Comparison of ENCODE assay signal across 16 cellular contexts in genomic region chr1:54360165-54361005, GRCh38. TPM values are rescaled to one million over a fixed set of nuclear protein-coding genes. Genes with fewer than 3 reads are reported as not detected.
DNase-seq lines count a peak whose midpoint lies in the region; ATAC-seq and TF ChIP-seq lines count a peak whose summit lies in the region.
"Had no signal": no experiment of that assay in that cellular context is flagged by ENCODE, and none has a peak within 500 bp of the region (broad histone marks: within the 10 kb centered on the region; RNA-seq: fewer than 3 reads in every experiment).

No MANE protein-coding gene starts in this region.

- no peak overlapping the region for H3K4me3 ChIP-seq in heart right ventricle
- no peak overlapping the region for H3K4me3 ChIP-seq in OCI-LY7 (ENCODE audit: low read depth, low read length, poor library complexity, severe bottlenecking)
- no peak overlapping the region for H3K4me3 ChIP-seq in endodermal cell (ENCODE audit: low read length)
- H3K4me3 ChIP-seq: pancreas, SJCRH30 had no signal

- no peaks in the 10 kb centered on the region for H3K27me3 ChIP-seq in heart right ventricle
- H3K27me3 ChIP-seq in endodermal cell (ENCODE audit: control insufficient read depth, insufficient read depth, low read length, poor library complexity, severe bottlenecking), result no peaks in the 10 kb centered on the region
- H3K27me3 ChIP-seq: pancreas, SJCRH30 had no signal

- H3K36me3 ChIP-seq in heart right ventricle, result peaks cover 0 to 10% (median 0%) of the 10 kb centered on the region in 9 donors
- H3K36me3 ChIP-seq in OCI-LY7 (ENCODE audit: insufficient read depth, low read length), result peaks cover 19% of the 10 kb centered on the region; the same call in 1 of the 2 replicates
- peaks cover 86% of the 10 kb centered on the region for H3K36me3 ChIP-seq in endodermal cell (ENCODE audit: control insufficient read depth, insufficient read depth, low read length)
- H3K36me3 ChIP-seq: pancreas, SJCRH30 had no signal

- 0 out of 2 replicates have a peak, but pooled peaks cover 10% of the 10 kb centered on the region for H4K20me1 ChIP-seq in OCI-LY7 (ENCODE audit: insufficient read depth, low read length)

- CTCF ChIA-PET in OCI-LY7 (lab: Charles Lee; ENCODE audit: unreplicated experiment), result interaction anchor here (0.6 kb wide), 1 partner anchor 15 kb away, joined by 5 read pairs; no protein-coding TSS in a partner anchor

- no peak for DNase-seq in heart right ventricle
- no peak for DNase-seq in left cardiac atrium
- peak; percentile 29 for DNase-seq in OCI-LY7 (ENCODE audit: low spot score)
- no peak for DNase-seq in endodermal cell
- no peak for DNase-seq in stimulated activated CD4-positive, alpha-beta T cell treated with anti-CD3 and anti-CD28 coated beads, Interleukin-2, amount 100 ng/mL, for 24 hours
- no peak for DNase-seq in NCI-H1417 treated with DMSO at 0.1 percent for 48 hours (lab: John Stamatoyannopoulos, UW)
- DNase-seq in stimulated activated CD4-positive, alpha-beta T cell treated with anti-CD3 and anti-CD28 coated beads, Interleukin-1b, Interleukin-23, amount 100 ng/mL, for 48 hours, result no peak
- DNase-seq in NCI-H1930 (lab: John Stamatoyannopoulos, UW), result no peak
- DNase-seq: Calu3; effector memory CD4-positive, alpha-beta T cell; MV-4-11; pancreas; SJCRH30; small intestine had no signal

- WGBS in heart right ventricle, 2 donors, result 71 to 79% methylated on average over 6 of the region's 6 CpGs
- WGBS in endodermal cell (ENCODE audit: insufficient coverage in 1 of 2, insufficient read length in 1 of 2), 2 experiments, result 99 to 100% methylated on average over 3 to 6 of the region's 6 CpGs

- H3K79me2 ChIP-seq in OCI-LY7 (ENCODE audit: insufficient read depth, low read depth, low read length), result peaks cover 11% of the 10 kb centered on the region; the same call in 1 of the 2 replicates

- no peak overlapping the region for H2AFZ ChIP-seq in OCI-LY7 (ENCODE audit: low read length)

- no peak overlapping the region for H3K27ac Mint-ChIP-seq in endodermal cell
- H3K27ac Mint-ChIP-seq: stimulated activated naive CD8-positive, alpha-beta T cell treated with anti-CD3 and anti-CD28 coated beads, Interleukin-15, Interleukin-2, amounts not matched to agents 100 ng/mL and 50 ng/mL, for 24 hours had no signal

- intact Hi-C loops in heart right ventricle (cut with DNase I) (loop anchor here in 3 of 10 donors (5.0 to 10.0 kb wide), 4 partner anchors 37 to 236 kb away; no protein-coding TSS in a partner anchor), left cardiac atrium (cut with DNase I) (no loop called here), OCI-LY7 (cut with micrococcal nuclease; ENCODE audit: unreplicated experiment) (loop anchor here (1.0 kb wide), 1 partner anchor 128 kb away; no protein-coding TSS in a partner anchor)

- no peak for ATAC-seq in heart right ventricle
- ATAC-seq in left cardiac atrium, result no peak
- ATAC-seq: pancreas had no signal

- TF ChIP-seq CTCF in heart right ventricle (IDR thresholded peaks at IDR 0.05), result peak in 1 of 9 donors; percentile 14
- peak; percentile 57 for TF ChIP-seq CTCF in OCI-LY7 (conservative IDR thresholded peaks at IDR 0.05; ENCODE audit: low read length)
- peak; percentile 34 for TF ChIP-seq CTCF in endodermal cell (conservative IDR thresholded peaks at IDR 0.05)

- no peak overlapping the region for H3K4me2 ChIP-seq in OCI-LY7 (ENCODE audit: low read length)

- H3K4me1 Mint-ChIP-seq in endodermal cell, result peaks cover 81% of the 10 kb centered on the region

- no peak overlapping the region for H3K4me3 Mint-ChIP-seq in endodermal cell
- H3K4me3 Mint-ChIP-seq: stimulated activated naive CD8-positive, alpha-beta T cell treated with anti-CD3 and anti-CD28 coated beads, Interleukin-15, Interleukin-2, amounts not matched to agents 100 ng/mL and 50 ng/mL, for 24 hours had no signal

- H3K4me1 ChIP-seq in heart right ventricle, result peaks cover 10 to 91% (median 61%) of the 10 kb centered on the region in 9 donors
- peaks cover 72% of the 10 kb centered on the region for H3K4me1 ChIP-seq in OCI-LY7 (ENCODE audit: insufficient read depth, low read length, poor library complexity, severe bottlenecking)
- peaks cover 43% of the 10 kb centered on the region for H3K4me1 ChIP-seq in endodermal cell (ENCODE audit: control insufficient read depth, insufficient read depth, low read length)

- no TSS peak for BruUV-seq in OCI-LY7 (replicated peaks; lab: Mats Ljungman, UMichigan)

- H3K9me3 Mint-ChIP-seq in endodermal cell, result no peaks in the 10 kb centered on the region
- H3K9me3 Mint-ChIP-seq: brain; stimulated activated naive CD8-positive, alpha-beta T cell treated with anti-CD3 and anti-CD28 coated beads, Interleukin-15, Interleukin-2, amounts not matched to agents 100 ng/mL and 50 ng/mL, for 24 hours had no signal

- peak overlapping the region in 8 of 10 donors; percentile 12 to 91 (median 76) for H3K27ac ChIP-seq in heart right ventricle
- H3K27ac ChIP-seq in OCI-LY7 (ENCODE audit: low read depth, low read length, poor library complexity, severe bottlenecking), result no peak overlapping the region
- no peak overlapping the region for H3K27ac ChIP-seq in endodermal cell (ENCODE audit: low read depth, low read length)
- H3K27ac ChIP-seq: pancreas, SJCRH30 had no signal

- H3K27me3 Mint-ChIP-seq in endodermal cell (ENCODE audit: insufficient read depth), result no peaks in the 10 kb centered on the region
- H3K27me3 Mint-ChIP-seq: stimulated activated naive CD8-positive, alpha-beta T cell treated with anti-CD3 and anti-CD28 coated beads, Interleukin-15, Interleukin-2, amounts not matched to agents 100 ng/mL and 50 ng/mL, for 24 hours had no signal

- no peaks in the 10 kb centered on the region for H3K9me2 ChIP-seq in OCI-LY7 (ENCODE audit: insufficient read depth, low read length)

- POLR2A ChIA-PET in OCI-LY7 (lab: Charles Lee), result interaction anchor here (1.1 kb wide), 1 partner anchor 47 kb away, joined by 3 read pairs; no protein-coding TSS in a partner anchor

- H3K9ac ChIP-seq in endodermal cell (ENCODE audit: extremely low read depth, low read length, poor library complexity, severe bottlenecking), result no peak overlapping the region

- H3K9me3 ChIP-seq in heart right ventricle (no peaks in the 10 kb centered on the region), OCI-LY7 (ENCODE audit: low read length) (no peaks in the 10 kb centered on the region), endodermal cell (ENCODE audit: control insufficient read depth, low read length) (no peaks in the 10 kb centered on the region)
- H3K9me3 ChIP-seq: pancreas, SJCRH30 had no signal

- peaks cover 32% of the 10 kb centered on the region for H3K36me3 Mint-ChIP-seq in endodermal cell (ENCODE audit: low read depth)

RNA-seq across cellular contexts. Expression of gene SSBP3, which starts 45.8 kb away (rescaled TPM):
- total RNA-seq in heart right ventricle (10 to 100 TPM; 33.7 to 71.9 (median 52.8) TPM), left cardiac atrium (10 to 100 TPM; 23.9 to 45.1 TPM), OCI-LY7 (2022) (44.9 and 53.2 TPM in 2 replicates), endodermal cell (100 to 1,000 TPM; 342 TPM)
- 10 to 100 TPM; 17.6 to 58.8 TPM for polyA plus RNA-seq in heart right ventricle
- 11.2 and 16.5 TPM in 2 replicates for total RNA-seq in OCI-LY7 (2014; rRNA removed; shearing (Covaris generic))
- polyA plus RNA-seq in endodermal cell (2013, experiment 1 of 2), result 245 TPM
- polyA plus RNA-seq in endodermal cell (2013, experiment 2 of 2), result 232 TPM

Comparison
In these comparisons a context has a peak if more than half of its experiments do, and no peak if none do; other contexts are left out.
1. H3K27ac ChIP-seq: peak in heart right ventricle (8 of 10); none in OCI-LY7 (single experiment) and endodermal cell (single experiment).
2. RNA of gene SSBP3, which starts 45.8 kb away (total RNA-seq): 342 TPM in endodermal cell; 33.7 to 71.9 TPM in heart right ventricle, 23.9 to 45.1 TPM in left cardiac atrium and 11.2 to 53.2 TPM in OCI-LY7; every median in the first group is over 4 times any median in the second.